Comparison of ENCODE assay signal across 13 cellular contexts in genomic region chr15:68729789-68730201, GRCh38.
DNase-seq lines count a peak whose midpoint lies in the region; ATAC-seq and TF ChIP-seq lines count a peak whose summit lies in the region.
"Had no signal": no experiment of that assay in that cellular context is flagged by ENCODE, and none has a peak within 500 bp of the region (broad histone marks: within the 10 kb centered on the region; RNA-seq: fewer than 3 reads in every experiment).

No MANE protein-coding gene starts in this region.

- H3K9ac ChIP-seq in adipocyte (ENCODE audit: low read length), result no peak overlapping the region

- intact Hi-C loops in left colon (cut with DNase I, micrococcal nuclease), result loop anchor here in 1 of 2 donors (5.0 kb wide), 1 partner anchor 148 kb away; no protein-coding TSS in a partner anchor

- no peaks in the 10 kb centered on the region for H3K36me3 ChIP-seq in adipocyte (ENCODE audit: control insufficient read depth, insufficient read depth, low read length, severe bottlenecking)
- H3K36me3 ChIP-seq: adrenal gland, prostate gland had no signal

- peaks cover 4% of the 10 kb centered on the region for H3K4me1 ChIP-seq in adipocyte (ENCODE audit: control insufficient read depth, insufficient read depth, low read length)
- H3K4me1 ChIP-seq: prostate gland had no signal

- ATAC-seq in GM18502 (IDR thresholded peaks at IDR 0.05; ENCODE audit: poor library complexity, unreplicated experiment), result no peak
- no peak for ATAC-seq in left colon
- ATAC-seq in GM18511 (IDR thresholded peaks at IDR 0.05; ENCODE audit: unreplicated experiment), result no peak

- H3K4me3 ChIP-seq in AG10803 (ENCODE audit: low read length), result no peak overlapping the region
- no peak overlapping the region for H3K4me3 ChIP-seq in adipocyte (ENCODE audit: low read length)
- H3K4me3 ChIP-seq in fibroblast of pulmonary artery (replicated peaks; ENCODE audit: low read depth, low read length), result no peak overlapping the region
- H3K4me3 ChIP-seq: adrenal gland, PC-9, prostate gland, testis had no signal

- H3K9me3 ChIP-seq in adipocyte (ENCODE audit: control insufficient read depth, low read length), result no peaks in the 10 kb centered on the region
- H3K9me3 ChIP-seq: adrenal gland, prostate gland, testis had no signal

- TF ChIP-seq CTCF in AG10803 (conservative IDR thresholded peaks at IDR 0.05; ENCODE audit: low read length) (no peak), fibroblast of pulmonary artery (IDR thresholded peaks at IDR 0.05; ENCODE audit: low read length, missing control alignments) (no peak)

- DNase-seq in AG10803 (ENCODE audit: low read depth) (peak; percentile 55), adipocyte (ENCODE audit: low read depth) (peak; percentile 63), fibroblast of pulmonary artery (ENCODE audit: low read depth) (peak; percentile 46), mucosa of gallbladder (ENCODE audit: low spot score) (peak; percentile 39), left colon (no peak)
- no peak for DNase-seq in stimulated activated CD4-positive, alpha-beta T cell treated with anti-CD3 and anti-CD28 coated beads, Interleukin-4, amount 100 ng/mL, for 24 hours
- DNase-seq: kidney had no signal

- no peaks in the 10 kb centered on the region for H3K27me3 ChIP-seq in adipocyte (replicated peaks; ENCODE audit: control insufficient read depth, insufficient read depth, low read length)
- H3K27me3 ChIP-seq: adrenal gland, testis had no signal

Comparison
In these comparisons a context has a peak if more than half of its experiments do, and no peak if none do; other contexts are left out.
1. DNase-seq: peak in AG10803 (single experiment), adipocyte (single experiment), fibroblast of pulmonary artery (single experiment) and mucosa of gallbladder (single experiment); none in stimulated activated CD4-positive, alpha-beta T cell treated with anti-CD3 and anti-CD28 coated beads, Interleukin-4, amount 100 ng/mL, for 24 hours (single experiment) and left colon (0 of 2).